Comparison of ENCODE assay signal across 8 cellular contexts in genomic region chr17:77476920-77477805, GRCh38.
DNase-seq lines count a peak whose midpoint lies in the region; ATAC-seq and TF ChIP-seq lines count a peak whose summit lies in the region.

No MANE protein-coding gene starts in this region.

- peaks cover 65% of the 10 kb centered on the region for H3K4me1 ChIP-seq in HUES48 (ENCODE audit: control insufficient read depth, insufficient read depth, low read length)

- ATAC-seq in GM21423 (IDR thresholded peaks at IDR 0.05; ENCODE audit: unreplicated experiment) (no peak), HG03139 (IDR thresholded peaks at IDR 0.05; ENCODE audit: unreplicated experiment) (no peak)

- POLR2A ChIA-PET in activated CD4-positive, alpha-beta memory T cell treated with anti-CD3 and anti-CD28 coated beads, Interleukin-2, amount 10 ng/mL, durations not matched to agents 7 days and 5 days (lab: Charles Lee) = interaction anchor here (1.1 to 7.4 kb wide), 3 partner anchors 25 to 120 kb away, joined by 3 to 71 read pairs (median 21); no protein-coding TSS in a partner anchor

- peaks cover 70% of the 10 kb centered on the region for H3K4me1 Mint-ChIP-seq in activated CD4-positive, alpha-beta memory T cell treated with anti-CD3 and anti-CD28 coated beads, Interleukin-2, amount 10 ng/mL, durations not matched to agents 7 days and 5 days
- H3K4me1 Mint-ChIP-seq in osteocyte (ENCODE audit: unreplicated experiment) = peaks cover 99% of the 10 kb centered on the region

- CTCF ChIA-PET in activated CD4-positive, alpha-beta memory T cell treated with anti-CD3 and anti-CD28 coated beads, Interleukin-2, amount 10 ng/mL, durations not matched to agents 7 days and 5 days (lab: Charles Lee) = interaction anchor here (1.2 to 2.2 kb wide), 2 partner anchors 17 to 47 kb away, joined by 3 to 6 read pairs; no protein-coding TSS in a partner anchor

- H3K27ac ChIP-seq in HUES48 (ENCODE audit: low read depth, low read length) = peak overlapping the region; percentile 57

- peak overlapping the region; percentile 40 for H3K27ac Mint-ChIP-seq in activated CD4-positive, alpha-beta memory T cell treated with anti-CD3 and anti-CD28 coated beads, Interleukin-2, amount 10 ng/mL, durations not matched to agents 7 days and 5 days
- peak overlapping the region; percentile 97 for H3K27ac Mint-ChIP-seq in osteocyte (ENCODE audit: unreplicated experiment)

- H3K27me3 ChIP-seq in HUES48 (ENCODE audit: control insufficient read depth, insufficient read depth, low read length) = no peaks in the 10 kb centered on the region

- H3K9ac ChIP-seq in HUES48 (ENCODE audit: low read depth, low read length) = no peak overlapping the region

- H3K4me3 ChIP-seq in HUES48 (ENCODE audit: low read depth, low read length) = no peak overlapping the region
- peak overlapping the region; percentile 9 for H3K4me3 ChIP-seq in fibroblast of the aortic adventitia (ENCODE audit: low read depth, low read length)

- DNase-seq in activated CD4-positive, alpha-beta memory T cell treated with anti-CD3 and anti-CD28 coated beads, Interleukin-2, amount 10 ng/mL, durations not matched to agents 7 days and 5 days = no peak
- DNase-seq in fibroblast of the aortic adventitia (ENCODE audit: low read depth) (peak; percentile 98), osteocyte (ENCODE audit: extremely low spot score, unreplicated experiment) (no peak), NCI-H2029 treated with DMSO at 0.1 percent for 48 hours (lab: John Stamatoyannopoulos, UW) (no peak), C1 segment of cervical spinal cord (lab: John Stamatoyannopoulos, UW) (no peak)

- H3K36me3 Mint-ChIP-seq in activated CD4-positive, alpha-beta memory T cell treated with anti-CD3 and anti-CD28 coated beads, Interleukin-2, amount 10 ng/mL, durations not matched to agents 7 days and 5 days (ENCODE audit: low read depth) = peaks cover 51% of the 10 kb centered on the region
- peaks cover 2% of the 10 kb centered on the region for H3K36me3 Mint-ChIP-seq in osteocyte (ENCODE audit: unreplicated experiment)

- no peaks in the 10 kb centered on the region for H3K9me3 Mint-ChIP-seq in activated CD4-positive, alpha-beta memory T cell treated with anti-CD3 and anti-CD28 coated beads, Interleukin-2, amount 10 ng/mL, durations not matched to agents 7 days and 5 days
- no peaks in the 10 kb centered on the region for H3K9me3 Mint-ChIP-seq in osteocyte (ENCODE audit: unreplicated experiment)

- TF ChIP-seq CTCF in fibroblast of the aortic adventitia (IDR thresholded peaks at IDR 0.05; ENCODE audit: insufficient read depth, low read length) (peak; percentile 35), osteocyte (IDR thresholded peaks at IDR 0.05) (no peak)

- H3K36me3 ChIP-seq in HUES48 (ENCODE audit: control insufficient read depth, insufficient read depth, low read length) = peaks cover 1% of the 10 kb centered on the region

- no peaks in the 10 kb centered on the region for H3K9me3 ChIP-seq in HUES48 (ENCODE audit: control insufficient read depth, insufficient read depth, low read length)

- H3K27me3 Mint-ChIP-seq in activated CD4-positive, alpha-beta memory T cell treated with anti-CD3 and anti-CD28 coated beads, Interleukin-2, amount 10 ng/mL, durations not matched to agents 7 days and 5 days = no peaks in the 10 kb centered on the region
- no peaks in the 10 kb centered on the region for H3K27me3 Mint-ChIP-seq in osteocyte (ENCODE audit: unreplicated experiment)

- no peak overlapping the region for H3K4me3 Mint-ChIP-seq in activated CD4-positive, alpha-beta memory T cell treated with anti-CD3 and anti-CD28 coated beads, Interleukin-2, amount 10 ng/mL, durations not matched to agents 7 days and 5 days
- peak overlapping the region; percentile 55 for H3K4me3 Mint-ChIP-seq in osteocyte (ENCODE audit: unreplicated experiment)
